In genomic region chr2:217713395-217714267, GRCh38 we compare ENCODE assay signal across 8 cellular contexts.
A peak's percentile ranks its signal among the peaks of the same experiment; 100 is the strongest.
DNase-seq lines count a peak whose midpoint lies in the region; ATAC-seq, FAIRE-seq and TF ChIP-seq lines count a peak whose summit lies in the region.

No MANE protein-coding gene starts in this region.

- H3K27me3 Mint-ChIP-seq in astrocyte (ENCODE audit: low read depth, unreplicated experiment), result peaks cover 2% of the 10 kb centered on the region

- WGBS in hepatocyte (ENCODE audit: low lambda C conversion rate, missing lambda C conversion rate), result 46% methylated on average over 16 of the region's 16 CpGs
- WGBS in aorta, 2 donors, result 30 to 31% methylated on average over 16 of the region's 16 CpGs

- ATAC-seq in GM21447 (IDR thresholded peaks at IDR 0.05; ENCODE audit: unreplicated experiment), result peak; percentile 67
- peak; percentile 93 for ATAC-seq in aorta (ENCODE audit: low FRiP score)

- peak overlapping the region; percentile 16 for H3K9ac ChIP-seq in astrocyte (ENCODE audit: low read length)

- H3K27ac ChIP-seq in astrocyte (ENCODE audit: low read depth, low read length), result peak overlapping the region; percentile 17
- H3K27ac ChIP-seq in hepatocyte, result peak overlapping the region; percentile 45
- H3K27ac ChIP-seq in aorta (ENCODE audit: low read depth in 1 of 2, low read length in 2 of 2), result peak overlapping the region in 1 of 2 donors; percentile 29

- peak overlapping the region; percentile 88 for H3K27ac Mint-ChIP-seq in astrocyte (ENCODE audit: unreplicated experiment)

- H3K36me3 ChIP-seq in astrocyte (ENCODE audit: insufficient read depth, low read length) (no peaks in the 10 kb centered on the region), hepatocyte (replicated peaks; ENCODE audit: insufficient read depth, low read depth) (no peaks in the 10 kb centered on the region), aorta (ENCODE audit: control insufficient read depth in 1 of 2, insufficient read depth in 2 of 2, low read length in 1 of 2) (peaks cover 0 to 2% of the 10 kb centered on the region in 2 donors)

- no peaks in the 10 kb centered on the region for H3K9me2 ChIP-seq in hepatocyte (replicated peaks; ENCODE audit: insufficient read depth)

- intact Hi-C loops in aorta (cut with DNase I), result loop anchor here (5.0 to 10.0 kb wide), 5 partner anchors 61 to 1026 kb away; partner anchors contain the start of gene IGFBP5 (in 1 of the 2)

- DNase-seq in AG20443 (ENCODE audit: low spot score), result peak; percentile 83
- peak; percentile 13 to 24 for DNase-seq in NCI-H187 (lab: John Stamatoyannopoulos, UW)
- DNase-seq in T-helper 9 cell, result peak; percentile 56
- DNase-seq in astrocyte (ENCODE audit: low read depth), result peak; percentile 40
- peak; percentile 84 for DNase-seq in hepatocyte (ENCODE audit: low spot score)
- DNase-seq in retina, result peak; percentile 93
- peak; percentile 85 to 93 for DNase-seq in aorta

- H3K27me3 ChIP-seq in astrocyte (ENCODE audit: insufficient read depth, low read length), result no peaks in the 10 kb centered on the region
- no peaks in the 10 kb centered on the region for H3K27me3 ChIP-seq in hepatocyte
- no peaks in the 10 kb centered on the region for H3K27me3 ChIP-seq in aorta (ENCODE audit: control insufficient read depth in 1 of 2, insufficient read depth in 2 of 2, low read length in 1 of 2)

- no peaks in the 10 kb centered on the region for H3K9me3 Mint-ChIP-seq in astrocyte (ENCODE audit: unreplicated experiment)

- H3K4me3 Mint-ChIP-seq in astrocyte (ENCODE audit: unreplicated experiment), result peak overlapping the region; percentile 55

- no peak for FAIRE-seq in astrocyte (lab: Jason Lieb, UNC)

- peaks cover 55% of the 10 kb centered on the region for H3K4me1 Mint-ChIP-seq in astrocyte (ENCODE audit: low read depth, unreplicated experiment)

- H4K20me1 ChIP-seq in astrocyte (ENCODE audit: insufficient read depth, low read length) (no peaks in the 10 kb centered on the region), hepatocyte (ENCODE audit: insufficient read depth, poor library complexity, severe bottlenecking) (no peaks in the 10 kb centered on the region)

- peaks cover 27% of the 10 kb centered on the region for H3K4me1 ChIP-seq in astrocyte (ENCODE audit: insufficient read depth, low read length)
- peaks cover 7% of the 10 kb centered on the region for H3K4me1 ChIP-seq in hepatocyte (ENCODE audit: insufficient read depth)
- peaks cover 0 to 2% of the 10 kb centered on the region in 2 donors for H3K4me1 ChIP-seq in aorta (ENCODE audit: control insufficient read depth in 1 of 2, insufficient read depth in 2 of 2, low read length in 2 of 2)

- peak; percentile 94 for TF ChIP-seq CTCF in astrocyte (IDR thresholded peaks at IDR 0.05; ENCODE audit: insufficient read depth, low read depth, low read length)
- peak; percentile 95 for TF ChIP-seq CTCF in hepatocyte (IDR thresholded peaks at IDR 0.05; ENCODE audit: poor library complexity)

- no peak overlapping the region for H3K4me3 ChIP-seq in astrocyte (ENCODE audit: insufficient read depth, low read depth, low read length)
- H3K4me3 ChIP-seq in hepatocyte, result no peak overlapping the region
- H3K4me3 ChIP-seq in aorta (ENCODE audit: low read length in 2 of 2), result no peak overlapping the region

- H3K79me2 ChIP-seq in astrocyte (ENCODE audit: insufficient read depth, low read length) (no peaks in the 10 kb centered on the region), hepatocyte (no peaks in the 10 kb centered on the region)

- H2AFZ ChIP-seq in astrocyte (ENCODE audit: low read depth, low read length), result peak overlapping the region; percentile 65
- H2AFZ ChIP-seq in hepatocyte, result no peak overlapping the region

- peak overlapping the region; percentile 48 for H3K4me2 ChIP-seq in astrocyte (ENCODE audit: low read length)
- no peak overlapping the region for H3K4me2 ChIP-seq in hepatocyte

- H3K36me3 Mint-ChIP-seq in astrocyte (ENCODE audit: low read depth, unreplicated experiment), result peaks cover 11% of the 10 kb centered on the region

- H3K9me3 ChIP-seq in astrocyte (ENCODE audit: insufficient read depth, low read depth, low read length), result no peaks in the 10 kb centered on the region
- H3K9me3 ChIP-seq in hepatocyte (ENCODE audit: low read depth), result no peaks in the 10 kb centered on the region
- H3K9me3 ChIP-seq in aorta (ENCODE audit: control insufficient read depth, low read length), result no peaks in the 10 kb centered on the region

Comparison
In these comparisons a context has a peak if more than half of its experiments do, and no peak if none do; other contexts are left out.
1. DNase-seq: peak in every context shown above with its lines; median percentile 93 in retina; 89 in aorta; 84 in hepatocyte; 83 in AG20443; 56 in T-helper 9 cell; 40 in astrocyte; 18 in NCI-H187.